In the genomic region with DNA sequence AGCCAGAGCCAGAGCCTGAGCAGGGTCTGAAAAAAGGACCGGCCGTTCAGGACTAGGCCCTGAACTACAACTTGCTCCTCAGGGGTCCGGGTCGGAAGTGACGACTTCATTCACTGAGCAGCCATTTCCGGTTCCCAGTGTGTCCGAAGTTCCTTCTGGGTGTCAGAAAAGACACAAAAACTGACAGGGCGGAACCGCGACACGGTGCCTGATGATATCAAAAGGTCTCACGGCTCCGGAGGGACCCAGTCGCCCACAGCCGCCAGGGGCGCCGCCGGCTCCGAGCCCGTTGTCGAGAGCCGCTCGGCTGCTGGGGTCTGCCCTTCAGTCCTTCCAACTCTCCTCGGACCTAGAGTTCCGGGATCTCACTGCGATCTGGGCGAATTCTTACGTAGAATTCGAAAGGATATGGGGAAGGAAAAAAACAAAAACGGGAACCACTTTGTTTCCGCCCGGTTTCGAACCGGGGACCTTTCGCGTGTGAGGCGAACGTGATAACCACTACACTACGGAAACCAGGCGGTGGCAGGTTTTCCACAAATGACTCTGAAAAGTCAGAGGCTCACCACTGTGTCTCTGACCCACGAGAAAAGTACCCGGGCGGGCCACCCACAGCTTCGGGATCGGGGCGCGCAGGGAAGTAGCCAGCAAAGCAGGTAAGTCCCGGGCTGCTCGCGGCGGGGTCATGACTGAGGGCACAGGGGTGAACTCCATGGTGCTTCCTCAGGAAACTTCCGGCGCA, we compare ENCODE assay signal across 8 cellular contexts. TPM values are rescaled to one million over a fixed set of nuclear protein-coding genes. Genes with fewer than 3 reads are reported as not detected.
DNase-seq lines count a peak whose midpoint lies in the region; ATAC-seq and TF ChIP-seq lines count a peak whose summit lies in the region.

No MANE protein-coding gene starts in this region.

- intact Hi-C loops in CD4-positive, alpha-beta T cell (cut with DNase I, micrococcal nuclease): loop anchor here (1.0 to 10.0 kb wide), 4 partner anchors 9 to 1465 kb away; a partner anchor contains a TSS
- intact Hi-C loops in activated CD4-positive, alpha-beta memory T cell treated with anti-CD3 and anti-CD28 coated beads for 36 hours (cut with micrococcal nuclease): loop anchor here (1.0 to 10.0 kb wide), 3 partner anchors 9 to 345 kb away; a partner anchor contains a TSS
- intact Hi-C loops in dorsolateral prefrontal cortex (cut with DNase I): loop anchor here in 1 of 2 donors (5.0 to 10.0 kb wide), 3 partner anchors 133 to 355 kb away; a partner anchor contains a TSS
- intact Hi-C loops in lower leg skin (cut with DNase I; ENCODE audit: low total_unique reads): no loop called here

- no peak for TF ChIP-seq POLR2A in lower leg skin (IDR thresholded peaks at IDR 0.05)

- TF ChIP-seq CTCF in CD4-positive, alpha-beta T cell (IDR thresholded peaks at IDR 0.05): peak; percentile 79
- TF ChIP-seq CTCF in dorsolateral prefrontal cortex (IDR thresholded peaks at IDR 0.05 in 54 of 56, conservative IDR thresholded peaks at IDR 0.05 in 2 of 56; ENCODE audit: low read depth in 1 of 56, partially characterized antibody in 56 of 56): peak in 49 of 56 donors; percentile 13 to 62 (median 42)
- no peak for TF ChIP-seq CTCF in lower leg skin (IDR thresholded peaks at IDR 0.05)

- peak; percentile 85 for ATAC-seq in CD4-positive, alpha-beta T cell (ENCODE audit: poor library complexity)
- peak; percentile 80 for ATAC-seq in GM19397 (IDR thresholded peaks at IDR 0.05; ENCODE audit: unreplicated experiment)
- ATAC-seq in HG03565 (IDR thresholded peaks at IDR 0.05; ENCODE audit: unreplicated experiment): peak; percentile 60

- POLR2A ChIA-PET in CD4-positive, alpha-beta T cell (lab: Charles Lee): interaction anchor here (0.8 to 1.8 kb wide), 8 partner anchors 9 to 234 kb away, joined by 3 to 30 read pairs (median 4); a partner anchor contains a TSS
- POLR2A ChIA-PET in activated CD4-positive, alpha-beta memory T cell treated with anti-CD3 and anti-CD28 coated beads for 36 hours (lab: Charles Lee): interaction anchor here (1.3 to 1.7 kb wide), 3 partner anchors 10 to 174 kb away, joined by 3 to 4 read pairs (median 4); a partner anchor contains a TSS

- peaks cover 23% of the 10 kb centered on the region for H3K4me1 Mint-ChIP-seq in CD4-positive, alpha-beta T cell (ENCODE audit: low read depth)
- peaks cover 37% of the 10 kb centered on the region for H3K4me1 Mint-ChIP-seq in activated CD4-positive, alpha-beta memory T cell treated with anti-CD3 and anti-CD28 coated beads for 36 hours (ENCODE audit: low read depth)

- 0% methylated on average over 51 to 53 of the region's 53 CpGs for WGBS in lower leg skin, 2 donors

- peak overlapping the region; percentile 99 for H3K27ac Mint-ChIP-seq in CD4-positive, alpha-beta T cell
- H3K27ac Mint-ChIP-seq in activated CD4-positive, alpha-beta memory T cell treated with anti-CD3 and anti-CD28 coated beads for 36 hours: peak overlapping the region; percentile 99

- peak overlapping the region; percentile 95 for H3K27ac ChIP-seq in CD4-positive, alpha-beta T cell (ENCODE audit: low read depth, low read length)
- H3K27ac ChIP-seq in dorsolateral prefrontal cortex: peak overlapping the region; percentile 91 to 100 (median 100)

- H3K36me3 Mint-ChIP-seq in CD4-positive, alpha-beta T cell (ENCODE audit: low read depth): peaks cover 18% of the 10 kb centered on the region
- H3K36me3 Mint-ChIP-seq in activated CD4-positive, alpha-beta memory T cell treated with anti-CD3 and anti-CD28 coated beads for 36 hours: peaks cover 21% of the 10 kb centered on the region

- CTCF ChIA-PET in CD4-positive, alpha-beta T cell (lab: Charles Lee): interaction anchor here (0.8 to 1.6 kb wide), 4 partner anchors 10 to 174 kb away, joined by 3 to 5 read pairs (median 4); a partner anchor contains a TSS
- CTCF ChIA-PET in activated CD4-positive, alpha-beta memory T cell treated with anti-CD3 and anti-CD28 coated beads for 36 hours (lab: Charles Lee): interaction anchor here (1.1 to 1.7 kb wide), 4 partner anchors 10 to 40 kb away, joined by 3 to 10 read pairs (median 6); no protein-coding TSS in a partner anchor

- peak; percentile 88 to 97 (median 90) for DNase-seq in CD4-positive, alpha-beta T cell
- DNase-seq in NCI-H82 (lab: John Stamatoyannopoulos, UW): peak; percentile 96
- peak; percentile 94 for DNase-seq in activated CD4-positive, alpha-beta memory T cell treated with anti-CD3 and anti-CD28 coated beads for 36 hours
- DNase-seq in dorsolateral prefrontal cortex: peak; percentile 74 to 94 (median 90)
- DNase-seq in lower leg skin (ENCODE audit: low spot score in 2 of 2): peak; percentile 92 to 98
- peak; percentile 88 to 91 for DNase-seq in stimulated activated CD4-positive, alpha-beta T cell treated with anti-CD3 and anti-CD28 coated beads, Interleukin-4, amount 100 ng/mL, for 4 hours

- H3K9me3 ChIP-seq in CD4-positive, alpha-beta T cell (ENCODE audit: control insufficient read depth, low read length): no peaks in the 10 kb centered on the region

- no peaks in the 10 kb centered on the region for H3K27me3 ChIP-seq in CD4-positive, alpha-beta T cell (ENCODE audit: control insufficient read depth, insufficient read depth, low read length)
- H3K27me3 ChIP-seq in dorsolateral prefrontal cortex: no peaks in the 10 kb centered on the region

- peak overlapping the region; percentile 68 to 100 (median 88) for H3K4me3 ChIP-seq in dorsolateral prefrontal cortex
- H3K4me3 ChIP-seq in lower leg skin (ENCODE audit: low read depth, poor library complexity, severe bottlenecking): peak overlapping the region; percentile 69

- no peaks in the 10 kb centered on the region for H3K9me3 Mint-ChIP-seq in CD4-positive, alpha-beta T cell
- H3K9me3 Mint-ChIP-seq in activated CD4-positive, alpha-beta memory T cell treated with anti-CD3 and anti-CD28 coated beads for 36 hours: no peaks in the 10 kb centered on the region

- peak overlapping the region; percentile 97 for H3K4me3 Mint-ChIP-seq in CD4-positive, alpha-beta T cell
- peak overlapping the region; percentile 93 for H3K4me3 Mint-ChIP-seq in activated CD4-positive, alpha-beta memory T cell treated with anti-CD3 and anti-CD28 coated beads for 36 hours

- peaks cover 29% of the 10 kb centered on the region for H3K27me3 Mint-ChIP-seq in CD4-positive, alpha-beta T cell
- peaks cover 3% of the 10 kb centered on the region for H3K27me3 Mint-ChIP-seq in activated CD4-positive, alpha-beta memory T cell treated with anti-CD3 and anti-CD28 coated beads for 36 hours

RNA-seq across cellular contexts. Expression of a gene that starts 31.8 kb away (rescaled TPM):
- not detected for total RNA-seq in CD4-positive, alpha-beta T cell
- under 1 TPM in 1 of 2 experiments, not detected in 1; 0.29 TPM for total RNA-seq in activated CD4-positive, alpha-beta memory T cell treated with anti-CD3 and anti-CD28 coated beads for 36 hours
- total RNA-seq in dorsolateral prefrontal cortex: 1 to 10 TPM in 63 of 120 experiments, under 1 TPM in 21, not detected in 36; 0.55 to 7.3 (median 1.5) TPM
- not detected for total RNA-seq in lower leg skin

Comparison
In these comparisons a context has a peak if more than half of its experiments do, and no peak if none do; other contexts are left out.
1. Peak in every context shown above with its lines: DNase-seq, ATAC-seq, H3K4me3 ChIP-seq and H3K27ac ChIP-seq.
2. CTCF ChIP-seq: peak in CD4-positive, alpha-beta T cell (single experiment) and dorsolateral prefrontal cortex (49 of 56); none in lower leg skin (0 of 3).